9 cellular contexts compared by ENCODE assay signal in genomic region chr19:39144487-39145071, GRCh38. TPM values are rescaled to one million over a fixed set of nuclear protein-coding genes. Genes with fewer than 3 reads are reported as not detected.
A peak's percentile ranks its signal among the peaks of the same experiment; 100 is the strongest.
DNase-seq lines count a peak whose midpoint lies in the region; ATAC-seq and TF ChIP-seq lines count a peak whose summit lies in the region.
"Had no signal": no experiment of that assay in that cellular context is flagged by ENCODE, and none has a peak within 500 bp of the region (broad histone marks: within the 10 kb centered on the region; RNA-seq: fewer than 3 reads in every experiment).

No MANE protein-coding gene starts in this region.

- no peak for TF ChIP-seq POLR2A in right lobe of liver (IDR thresholded peaks at IDR 0.05)
- TF ChIP-seq POLR2A in suprapubic skin (IDR thresholded peaks at IDR 0.05): no peak

- H3K9me3 ChIP-seq in right lobe of liver: no peaks in the 10 kb centered on the region
- no peaks in the 10 kb centered on the region for H3K9me3 ChIP-seq in suprapubic skin

- no peak overlapping the region for H3K27ac ChIP-seq in right lobe of liver
- peak overlapping the region; percentile 87 for H3K27ac ChIP-seq in suprapubic skin

- H3K27me3 ChIP-seq in right lobe of liver: no peaks in the 10 kb centered on the region
- no peaks in the 10 kb centered on the region for H3K27me3 ChIP-seq in suprapubic skin

- DNase-seq in NCI-H2227 (lab: John Stamatoyannopoulos, UW; ENCODE audit: unreplicated experiment) (peak; percentile 86), ecto neural progenitor cell (ENCODE audit: low spot score) (peak; percentile 63), right lobe of liver (peak in 1 of 3 donors; percentile 42), suprapubic skin (ENCODE audit: low spot score in 2 of 2) (no peak), CD14-positive monocyte (ENCODE audit: low spot score) (no peak), NCI-H446 treated with DMSO at 0.1 percent for 48 hours (lab: John Stamatoyannopoulos, UW) (no peak)
- no peak for DNase-seq in stimulated activated CD4-positive, alpha-beta T cell treated with anti-CD3 and anti-CD28 coated beads, Interleukin-2, amount 100 ng/mL, for 24 hours
- DNase-seq: activated naive CD8-positive, alpha-beta T cell treated with anti-CD3 and anti-CD28 coated beads for 36 hours had no signal

- peaks cover 0 to 19% (median 6%) of the 10 kb centered on the region in 4 donors for H3K4me1 ChIP-seq in right lobe of liver
- H3K4me1 ChIP-seq in suprapubic skin: peaks cover 39% of the 10 kb centered on the region

- H3K36me3 Mint-ChIP-seq in CD14-positive monocyte: peaks cover 4 to 8% of the 10 kb centered on the region in 2 donors
- H3K36me3 Mint-ChIP-seq: activated naive CD8-positive, alpha-beta T cell treated with anti-CD3 and anti-CD28 coated beads for 36 hours had no signal

- peak overlapping the region in 1 of 2 donors; percentile 44 for H3K4me3 Mint-ChIP-seq in CD14-positive monocyte
- H3K4me3 Mint-ChIP-seq: activated naive CD8-positive, alpha-beta T cell treated with anti-CD3 and anti-CD28 coated beads for 36 hours had no signal

- TF ChIP-seq EP300 in suprapubic skin (IDR thresholded peaks at IDR 0.05): no peak

- ATAC-seq in right lobe of liver (peak; percentile 63 to 71 (median 66)), HG03108 (IDR thresholded peaks at IDR 0.05; ENCODE audit: unreplicated experiment) (no peak)

- H3K4me3 ChIP-seq in right lobe of liver (no peak overlapping the region), suprapubic skin (peak overlapping the region; percentile 7)

- H3K9me3 Mint-ChIP-seq in CD14-positive monocyte: no peaks in the 10 kb centered on the region
- H3K9me3 Mint-ChIP-seq: activated naive CD8-positive, alpha-beta T cell treated with anti-CD3 and anti-CD28 coated beads for 36 hours had no signal

- no peaks in the 10 kb centered on the region for H3K36me3 ChIP-seq in right lobe of liver
- H3K36me3 ChIP-seq in suprapubic skin: no peaks in the 10 kb centered on the region

- TF ChIP-seq CTCF in right lobe of liver (IDR thresholded peaks at IDR 0.05): no peak
- no peak for TF ChIP-seq CTCF in suprapubic skin (IDR thresholded peaks at IDR 0.05)
- TF ChIP-seq CTCF in CD14-positive monocyte (IDR thresholded peaks at IDR 0.05): no peak

- intact Hi-C loops in right lobe of liver (cut with DNase I) (no loop called here), CD14-positive monocyte (cut with micrococcal nuclease) (no loop called here)

- peak overlapping the region in 1 of 7 donors; percentile 28 for H3K27ac Mint-ChIP-seq in CD14-positive monocyte
- H3K27ac Mint-ChIP-seq: activated naive CD8-positive, alpha-beta T cell treated with anti-CD3 and anti-CD28 coated beads for 36 hours had no signal

- peaks cover 0 to 1% (median 0%) of the 10 kb centered on the region in 3 donors for H3K27me3 Mint-ChIP-seq in CD14-positive monocyte (ENCODE audit: low read depth in 3 of 3)
- H3K27me3 Mint-ChIP-seq: activated naive CD8-positive, alpha-beta T cell treated with anti-CD3 and anti-CD28 coated beads for 36 hours had no signal

- peaks cover 35% of the 10 kb centered on the region for H3K4me1 Mint-ChIP-seq in CD14-positive monocyte

- 10% methylated on average over 6 of the region's 6 CpGs for WGBS in right lobe of liver (ENCODE audit: insufficient coverage, low coverage, low lambda C conversion rate, missing lambda C conversion rate)
- 31% methylated on average over 6 of the region's 6 CpGs for WGBS in suprapubic skin

RNA-seq across cellular contexts. Expression of gene PAK4, which starts 19.0 kb away (rescaled TPM):
- total RNA-seq in right lobe of liver (10 to 100 TPM; 11.4 to 16.6 (median 14.7) TPM), suprapubic skin (10 to 100 TPM; 20.7 to 25.3 (median 23.6) TPM)
- polyA plus RNA-seq in CD14-positive monocyte: 1 to 10 TPM; 1.3 to 1.5 TPM

RNA-seq across cellular contexts. Expression of gene NCCRP1, which starts 52.2 kb away (rescaled TPM):
- total RNA-seq in right lobe of liver (not detected), suprapubic skin (100 to 1,000 TPM in 3 of 4 donors, 10 to 100 TPM in 1; 32.7 to 420 (median 277) TPM)
- not detected for polyA plus RNA-seq in CD14-positive monocyte
- total RNA-seq: activated naive CD8-positive, alpha-beta T cell treated with anti-CD3 and anti-CD28 coated beads for 36 hours had no signal

RNA-seq across cellular contexts. Expression of gene SYCN, which starts 59.5 kb away (rescaled TPM):
- not detected for total RNA-seq in right lobe of liver
- not detected for total RNA-seq in suprapubic skin
- not detected for polyA plus RNA-seq in CD14-positive monocyte
- total RNA-seq: activated naive CD8-positive, alpha-beta T cell treated with anti-CD3 and anti-CD28 coated beads for 36 hours had no signal

Comparison
In these comparisons a context has a peak if more than half of its experiments do, and no peak if none do; other contexts are left out.
1. DNase-seq: peak in NCI-H2227 (single experiment) and ecto neural progenitor cell (single experiment); none in suprapubic skin (0 of 2), CD14-positive monocyte (single experiment), NCI-H446 treated with DMSO at 0.1 percent for 48 hours (single experiment) and stimulated activated CD4-positive, alpha-beta T cell treated with anti-CD3 and anti-CD28 coated beads, Interleukin-2, amount 100 ng/mL, for 24 hours (0 of 2).
2. RNA of gene NCCRP1, which starts 52.2 kb away (total RNA-seq): 32.7 to 420 TPM in suprapubic skin; not detected in right lobe of liver; every median in the first group is over 10 times any median in the second.